Comparison of ENCODE assay signal across 17 cellular contexts in the genomic region with DNA sequence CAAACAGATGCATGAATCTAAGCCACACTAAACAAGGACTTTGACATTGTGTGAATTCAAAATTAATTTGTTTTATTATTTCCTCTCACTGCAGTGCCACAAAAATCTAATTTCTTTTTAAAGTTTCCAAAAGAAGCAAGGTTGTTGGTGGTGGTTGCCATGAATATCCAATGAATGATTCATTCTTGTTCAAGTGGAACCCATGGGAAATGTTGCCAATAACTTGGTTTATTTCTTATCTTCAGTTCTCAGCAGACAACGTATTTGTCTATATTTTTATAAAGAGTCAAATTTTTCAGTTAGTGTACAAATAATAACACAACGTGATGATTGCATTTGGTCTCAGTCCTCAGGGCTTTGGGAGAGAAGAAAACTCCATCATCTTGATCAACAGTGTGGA.
"Had no signal": no experiment of that assay in that cellular context is flagged by ENCODE, and none has a peak within 500 bp of the region (broad histone marks: within the 10 kb centered on the region; RNA-seq: fewer than 3 reads in every experiment).

No MANE protein-coding gene starts in this region.

- DNase-seq: cerebellar nuclear complex; effector CD4-positive, alpha-beta T cell; endodermal cell; erythroblast; foreskin fibroblast; kidney; mammary epithelial cell; naive thymus-derived CD4-positive, alpha-beta T cell; nephron progenitor cell; psoas muscle; spleen; stimulated activated CD4-positive, alpha-beta T cell treated with anti-CD3 and anti-CD28 coated beads, Interleukin-15, amount 100 ng/mL, for 24 hours; stimulated activated CD4-positive, alpha-beta T cell treated with anti-CD3 and anti-CD28 coated beads, Interleukin-1b, Interleukin-23, amount 100 ng/mL, for 48 hours; stimulated activated CD4-positive, alpha-beta T cell treated with anti-CD3 and anti-CD28 coated beads, Interleukin-4, amount 100 ng/mL, for 24 hours; stimulated activated naive B cell treated with anti-CD40 and anti-IgM and Interleukin-4, amounts not matched to agents 10 μg/mL and 1 μg/mL and 100 μg/mL, for 72 hours; stimulated activated naive CD8-positive, alpha-beta T cell treated with anti-CD3 and anti-CD28 coated beads, Interleukin-15, amount 100 ng/mL, for 72 hours; transverse colon had no signal
